ENCODE assay signal across 23 cellular contexts in the genomic region with DNA sequence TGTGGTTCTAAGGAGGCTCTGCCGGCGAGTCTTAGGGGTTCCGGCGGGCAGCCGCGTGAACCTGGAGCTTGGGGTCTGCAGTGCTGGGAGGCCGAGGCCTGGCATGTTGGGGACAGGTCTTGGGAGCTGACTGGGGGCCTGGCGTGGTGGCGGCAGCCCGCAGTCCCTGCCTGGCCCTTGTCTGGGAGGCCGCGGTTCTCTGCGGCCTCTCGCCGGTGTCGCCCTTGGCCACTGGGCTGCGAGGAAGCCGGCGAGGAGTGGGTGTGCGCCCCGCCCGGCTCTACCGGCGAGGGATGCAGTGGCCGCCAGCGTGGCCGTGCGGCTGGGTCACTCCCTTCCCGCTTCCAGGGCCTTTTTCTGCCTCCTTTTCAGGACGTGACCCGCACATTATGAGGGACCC. TPM values are rescaled to one million over a fixed set of nuclear protein-coding genes. Genes with fewer than 3 reads are reported as not detected.
DNase-seq lines count a peak whose midpoint lies in the region; ATAC-seq and TF ChIP-seq lines count a peak whose summit lies in the region.
"Had no signal": no experiment of that assay in that cellular context is flagged by ENCODE, and none has a peak within 500 bp of the region (broad histone marks: within the 10 kb centered on the region; RNA-seq: fewer than 3 reads in every experiment).

No MANE protein-coding gene starts in this region.

- H2AFZ ChIP-seq in SK-N-SH (ENCODE audit: low read depth) (no peak overlapping the region), Karpas-422 (ENCODE audit: low read length) (no peak overlapping the region)
- H2AFZ ChIP-seq: PC-9 had no signal

- H3K36me3 ChIP-seq in SK-N-SH (replicated peaks in 1 of 2; ENCODE audit: control insufficient read depth in 1 of 2, insufficient read depth in 2 of 2, low read length in 1 of 2) (peaks cover 0 to 8% of the 10 kb centered on the region in 2 experiments), Karpas-422 (ENCODE audit: insufficient read depth, low read length) (no peaks in the 10 kb centered on the region)

- POLR2A ChIA-PET in SK-N-SH (lab: Yijun Ruan, JAX): no interaction called here
- POLR2A ChIA-PET in naive thymus-derived CD8-positive, alpha-beta T cell (lab: Charles Lee): no interaction called here

- H3K27ac ChIP-seq in SK-N-SH (ENCODE audit: low read depth in 2 of 2, low read length in 1 of 2) (no peak overlapping the region), Karpas-422 (ENCODE audit: low read length) (no peak overlapping the region)
- H3K27ac ChIP-seq: PC-9 had no signal

- H3K27ac Mint-ChIP-seq in stimulated activated naive CD8-positive, alpha-beta T cell treated with anti-CD3 and anti-CD28 coated beads, Interleukin-15, Interleukin-2, amounts not matched to agents 100 ng/mL and 50 ng/mL, for 24 hours: peak overlapping the region; percentile 51
- H3K27ac Mint-ChIP-seq in natural killer cell: peak overlapping the region; percentile 63 to 79
- peak overlapping the region in 1 of 10 donors; percentile 11 for H3K27ac Mint-ChIP-seq in naive thymus-derived CD8-positive, alpha-beta T cell

- WGBS in SK-N-SH (ENCODE audit: low lambda C conversion rate): 95% methylated on average over 17 of the region's 31 CpGs

- H3K9me2 ChIP-seq in SK-N-SH: no peaks in the 10 kb centered on the region
- no peaks in the 10 kb centered on the region for H3K9me2 ChIP-seq in Karpas-422 (replicated peaks; ENCODE audit: insufficient read depth, low read length)

- no peak for TF ChIP-seq EP300 in SK-N-SH (IDR thresholded peaks at IDR 0.05; ENCODE audit: borderline replicate concordance in 1 of 2, low read depth in 1 of 2, low read length in 1 of 2)

- H3K4me2 ChIP-seq in SK-N-SH (no peak overlapping the region), Karpas-422 (ENCODE audit: low read depth, low read length, poor library complexity, severe bottlenecking) (no peak overlapping the region)
- H3K4me2 ChIP-seq: PC-9 had no signal

- H3K27me3 Mint-ChIP-seq in stimulated activated naive CD8-positive, alpha-beta T cell treated with anti-CD3 and anti-CD28 coated beads, Interleukin-15, Interleukin-2, amounts not matched to agents 100 ng/mL and 50 ng/mL, for 24 hours: no peaks in the 10 kb centered on the region
- no peaks in the 10 kb centered on the region for H3K27me3 Mint-ChIP-seq in natural killer cell (ENCODE audit: low read depth in 2 of 2)
- H3K27me3 Mint-ChIP-seq in naive thymus-derived CD8-positive, alpha-beta T cell: no peaks in the 10 kb centered on the region
- H3K27me3 Mint-ChIP-seq: CD8-positive, alpha-beta memory T cell had no signal

- H3K4me1 ChIP-seq in SK-N-SH (ENCODE audit: control insufficient read depth in 1 of 2, insufficient read depth in 2 of 2, low read depth in 1 of 2, low read length in 1 of 2) (peaks cover 0 to 2% of the 10 kb centered on the region in 2 experiments; a peak in 1 of 4 replicates), Karpas-422 (ENCODE audit: low read length) (no peaks in the 10 kb centered on the region)

- no peaks in the 10 kb centered on the region; the same call in 1 of the 2 replicates for H3K27me3 ChIP-seq in SK-N-SH (ENCODE audit: insufficient read depth)
- no peaks in the 10 kb centered on the region for H3K27me3 ChIP-seq in Karpas-422 (ENCODE audit: low read length)

- H3K4me3 Mint-ChIP-seq in stimulated activated naive CD8-positive, alpha-beta T cell treated with anti-CD3 and anti-CD28 coated beads, Interleukin-15, Interleukin-2, amounts not matched to agents 100 ng/mL and 50 ng/mL, for 24 hours: no peak overlapping the region
- H3K4me3 Mint-ChIP-seq in natural killer cell: no peak overlapping the region
- H3K4me3 Mint-ChIP-seq in naive thymus-derived CD8-positive, alpha-beta T cell: peak overlapping the region in 3 of 10 donors; percentile 12 to 42 (median 16)

- no peak for TF ChIP-seq RAD21 in SK-N-SH (IDR thresholded peaks at IDR 0.05; ENCODE audit: low read length)

- H3K36me3 Mint-ChIP-seq in stimulated activated naive CD8-positive, alpha-beta T cell treated with anti-CD3 and anti-CD28 coated beads, Interleukin-15, Interleukin-2, amounts not matched to agents 100 ng/mL and 50 ng/mL, for 24 hours (ENCODE audit: low read depth): peaks cover 55% of the 10 kb centered on the region
- no peaks in the 10 kb centered on the region for H3K36me3 Mint-ChIP-seq in natural killer cell
- peaks cover 3 to 22% (median 12%) of the 10 kb centered on the region in 3 donors for H3K36me3 Mint-ChIP-seq in naive thymus-derived CD8-positive, alpha-beta T cell

- peaks cover 4% of the 10 kb centered on the region for H3F3A ChIP-seq in SK-N-SH (replicated peaks; ENCODE audit: insufficient read depth)

- peaks cover 73% of the 10 kb centered on the region for H3K79me2 ChIP-seq in SK-N-SH (ENCODE audit: insufficient read depth)
- H3K79me2 ChIP-seq in Karpas-422 (ENCODE audit: low read length): no peaks in the 10 kb centered on the region

- H3K9ac ChIP-seq in SK-N-SH (no peak overlapping the region), Karpas-422 (ENCODE audit: low read length) (no peak overlapping the region)

- DNase-seq in SK-N-SH (peak; percentile 45), natural killer cell (no peak), Karpas-422 (no peak), COLO668 (lab: John Stamatoyannopoulos, UW; ENCODE audit: unreplicated experiment) (no peak)
- no peak for DNase-seq in stimulated activated naive CD8-positive, alpha-beta T cell treated with anti-CD3 and anti-CD28 coated beads, Interleukin-15, Interleukin-2, amounts not matched to agents 100 U/mL and 50 U/mL, for 24 hours
- DNase-seq in naive thymus-derived CD8-positive, alpha-beta T cell: no peak
- DNase-seq: 8988T; CD8-positive, alpha-beta memory T cell; DMS53; EL; GF-D8; NCI-H1092; NCI-H1436; NCI-H187 treated with DMSO at 0.1 percent for 48 hours; NCI-H2107; NCI-H226; NCI-H510A treated with DMSO at 0.1 percent for 48 hours; NCI-H748 treated with DMSO at 0.1 percent for 48 hours; PC-9; RPMI8226; SIG-M5 had no signal

- H3K9me3 Mint-ChIP-seq in stimulated activated naive CD8-positive, alpha-beta T cell treated with anti-CD3 and anti-CD28 coated beads, Interleukin-15, Interleukin-2, amounts not matched to agents 100 ng/mL and 50 ng/mL, for 24 hours: no peaks in the 10 kb centered on the region
- peaks cover 0 to 2% of the 10 kb centered on the region in 2 donors for H3K9me3 Mint-ChIP-seq in natural killer cell
- no peaks in the 10 kb centered on the region for H3K9me3 Mint-ChIP-seq in naive thymus-derived CD8-positive, alpha-beta T cell
- H3K9me3 Mint-ChIP-seq: CD8-positive, alpha-beta memory T cell had no signal

- no peaks in the 10 kb centered on the region for H3K9me3 ChIP-seq in SK-N-SH
- no peaks in the 10 kb centered on the region for H3K9me3 ChIP-seq in Karpas-422 (ENCODE audit: low read length)

- H3K4me1 Mint-ChIP-seq in stimulated activated naive CD8-positive, alpha-beta T cell treated with anti-CD3 and anti-CD28 coated beads, Interleukin-15, Interleukin-2, amounts not matched to agents 100 ng/mL and 50 ng/mL, for 24 hours (ENCODE audit: low read depth): peaks cover 52% of the 10 kb centered on the region
- H3K4me1 Mint-ChIP-seq in natural killer cell: peaks cover 64% of the 10 kb centered on the region in 2 donors
- H3K4me1 Mint-ChIP-seq in naive thymus-derived CD8-positive, alpha-beta T cell: peaks cover 24 to 59% (median 51%) of the 10 kb centered on the region in 4 donors

- ATAC-seq in SK-N-SH treated with all-trans-retinoic acid at 6 μM for 48 hours (no peak), natural killer cell (no peak)
- no peak for ATAC-seq in stimulated activated naive CD8-positive, alpha-beta T cell treated with anti-CD3 and anti-CD28 coated beads, Interleukin-15, Interleukin-2, amounts not matched to agents 100 U/mL and 50 U/mL, for 24 hours
- no peak for ATAC-seq in naive thymus-derived CD8-positive, alpha-beta T cell

- no peak for TF ChIP-seq CTCF in SK-N-SH (IDR thresholded peaks at IDR 0.05)
- TF ChIP-seq CTCF in natural killer cell (IDR thresholded peaks at IDR 0.05): no peak

- H3K4me3 ChIP-seq in SK-N-SH (ENCODE audit: low read depth in 2 of 2, low read length in 1 of 2): no peak overlapping the region
- H3K4me3 ChIP-seq in Karpas-422 (ENCODE audit: low read length): no peak overlapping the region
- H3K4me3 ChIP-seq: PC-9 had no signal

- H4K20me1 ChIP-seq in SK-N-SH (ENCODE audit: insufficient read depth) (peaks cover 68% of the 10 kb centered on the region), Karpas-422 (ENCODE audit: insufficient read depth, low read depth, low read length) (no peaks in the 10 kb centered on the region)

- intact Hi-C loops in natural killer cell (cut with micrococcal nuclease): no loop called here

- CTCF ChIA-PET in SK-N-SH (lab: Yijun Ruan, JAX): no interaction called here

TF ChIP-seq in SK-N-SH, 30 proteins besides CTCF, POLR2A, EP300 and RAD21:
- TF ChIP-seq EZH2phosphoT487 (IDR thresholded peaks at IDR 0.05; ENCODE audit: borderline replicate concordance, low read depth): no peak
TF ChIP-seq in SK-N-SH: peak in this region for 0.

TF ChIP-seq in SK-N-SH treated with all-trans-retinoic acid at 6 μM for 48 hours, 23 proteins besides CTCF, POLR2A, EP300 and RAD21 (continues in another document):
- no peak for TF ChIP-seq TOX (CRISPR knock-in tag; IDR thresholded peaks at IDR 0.05; ENCODE audit: borderline replicate concordance)

RNA-seq across cellular contexts. Expression of gene IGF2R, which starts 36.3 kb away (rescaled TPM):
- polyA plus RNA-seq in SK-N-SH (2012; rRNA removed): 25.7 and 45.0 TPM in 2 replicates
- polyA plus RNA-seq in SK-N-SH (2012; cell fraction: cytosol; rRNA removed): 34.7 and 43.1 TPM in 2 replicates
- polyA plus RNA-seq in SK-N-SH (2012; cell fraction: nucleus; rRNA removed): 52.3 and 71.0 TPM in 2 replicates
- total RNA-seq in natural killer cell: 100 to 1,000 TPM; 208 to 282 (median 253) TPM
- total RNA-seq in Karpas-422 (2014; rRNA removed; shearing (Covaris generic); ENCODE audit: low replicate concordance): 9.6 and 10.5 TPM in 2 replicates
- total RNA-seq in naive thymus-derived CD8-positive, alpha-beta T cell: 10 to 100 TPM; 63.1 to 69.7 TPM
- 10 to 100 TPM in 2 of 3 donors, 1 to 10 TPM in 1; 9.1 to 19.3 (median 13.6) TPM for polyA plus RNA-seq in naive thymus-derived CD8-positive, alpha-beta T cell
